Comparison of ENCODE assay signal across 1 cellular context in the genomic region with DNA sequence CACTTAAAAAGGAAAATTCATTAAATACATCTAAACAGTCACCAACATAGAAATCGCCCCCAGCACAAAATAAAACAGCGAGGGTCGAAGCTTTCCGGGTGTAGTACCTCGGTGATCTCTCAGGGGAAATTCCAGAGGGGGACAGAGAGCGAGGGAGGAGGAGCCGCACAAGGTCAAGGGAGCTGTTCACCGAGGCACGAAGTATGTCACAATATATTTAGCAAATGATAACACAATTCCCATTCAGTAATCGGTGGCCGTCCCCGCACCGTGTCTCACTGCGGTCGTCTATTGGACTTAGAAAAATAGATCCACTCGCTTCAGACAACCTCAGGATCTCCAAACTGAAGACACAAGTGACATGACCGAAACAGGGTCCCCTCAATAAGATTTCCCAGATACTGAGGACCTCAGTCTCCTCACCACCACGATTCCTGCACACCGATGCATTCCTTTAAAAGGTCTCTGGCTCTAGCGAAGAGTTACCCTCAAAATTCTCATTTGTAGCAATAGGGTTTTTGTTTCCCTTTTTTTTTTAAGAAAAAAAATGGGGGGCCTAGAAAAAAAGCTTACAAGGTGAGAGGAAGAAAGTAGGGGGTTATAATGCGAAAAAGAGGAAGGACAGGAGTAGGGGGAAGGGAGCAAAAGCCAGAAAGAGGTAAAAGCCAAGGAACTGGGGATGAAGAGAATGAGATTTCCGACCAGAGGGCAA.
A peak's percentile ranks its signal among the peaks of the same experiment; 100 is the strongest.
TF ChIP-seq lines count a peak whose summit lies in the region.

No MANE protein-coding gene starts in this region.

TF ChIP-seq in HEK293, 187 proteins besides CTCF, POLR2A, EP300 and RAD21 (continued from another document):
- TF ChIP-seq, protein P1, sequence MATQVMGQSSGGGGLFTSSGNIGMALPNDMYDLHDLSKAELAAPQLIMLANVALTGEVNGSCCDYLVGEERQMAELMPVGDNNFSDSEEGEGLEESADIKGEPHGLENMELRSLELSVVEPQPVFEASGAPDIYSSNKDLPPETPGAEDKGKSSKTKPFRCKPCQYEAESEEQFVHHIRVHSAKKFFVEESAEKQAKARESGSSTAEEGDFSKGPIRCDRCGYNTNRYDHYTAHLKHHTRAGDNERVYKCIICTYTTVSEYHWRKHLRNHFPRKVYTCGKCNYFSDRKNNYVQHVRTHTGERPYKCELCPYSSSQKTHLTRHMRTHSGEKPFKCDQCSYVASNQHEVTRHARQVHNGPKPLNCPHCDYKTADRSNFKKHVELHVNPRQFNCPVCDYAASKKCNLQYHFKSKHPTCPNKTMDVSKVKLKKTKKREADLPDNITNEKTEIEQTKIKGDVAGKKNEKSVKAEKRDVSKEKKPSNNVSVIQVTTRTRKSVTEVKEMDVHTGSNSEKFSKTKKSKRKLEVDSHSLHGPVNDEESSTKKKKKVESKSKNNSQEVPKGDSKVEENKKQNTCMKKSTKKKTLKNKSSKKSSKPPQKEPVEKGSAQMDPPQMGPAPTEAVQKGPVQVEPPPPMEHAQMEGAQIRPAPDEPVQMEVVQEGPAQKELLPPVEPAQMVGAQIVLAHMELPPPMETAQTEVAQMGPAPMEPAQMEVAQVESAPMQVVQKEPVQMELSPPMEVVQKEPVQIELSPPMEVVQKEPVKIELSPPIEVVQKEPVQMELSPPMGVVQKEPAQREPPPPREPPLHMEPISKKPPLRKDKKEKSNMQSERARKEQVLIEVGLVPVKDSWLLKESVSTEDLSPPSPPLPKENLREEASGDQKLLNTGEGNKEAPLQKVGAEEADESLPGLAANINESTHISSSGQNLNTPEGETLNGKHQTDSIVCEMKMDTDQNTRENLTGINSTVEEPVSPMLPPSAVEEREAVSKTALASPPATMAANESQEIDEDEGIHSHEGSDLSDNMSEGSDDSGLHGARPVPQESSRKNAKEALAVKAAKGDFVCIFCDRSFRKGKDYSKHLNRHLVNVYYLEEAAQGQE (tag by site-specific recombination; IDR thresholded peaks at IDR 0.05), result 0 out of 2 replicates have a peak, but pooled peaks have one; percentile 46
